Comparison of ENCODE assay signal across 28 cellular contexts in genomic region chr10:78928330-78928729, GRCh38.
"Had no signal": no experiment of that assay in that cellular context is flagged by ENCODE, and none has a peak within 500 bp of the region (broad histone marks: within the 10 kb centered on the region; RNA-seq: fewer than 3 reads in every experiment).

No MANE protein-coding gene starts in this region.

- ATAC-seq: gastroesophageal sphincter; heart left ventricle; left cardiac atrium; left lung; naive thymus-derived CD4-positive, alpha-beta T cell; sciatic nerve; stimulated activated naive CD8-positive, alpha-beta T cell treated with anti-CD3 and anti-CD28 coated beads, Interleukin-15, amount 100 ng/mL, for 72 hours; upper lobe of right lung had no signal

- H3K79me2 ChIP-seq: hepatocyte had no signal

- H2AFZ ChIP-seq: hepatocyte, neural progenitor cell had no signal

- H3K4me2 ChIP-seq: hepatocyte, neural progenitor cell, smooth muscle cell had no signal

- H3K9me3 ChIP-seq: esophagus muscularis mucosa, gastroesophageal sphincter, heart left ventricle, left lung, prostate gland, right atrium auricular region, suprapubic skin, transverse colon, upper lobe of right lung, uterus had no signal

- H3K9ac ChIP-seq: neural progenitor cell had no signal

- H3K27me3 ChIP-seq: esophagus muscularis mucosa, gastroesophageal sphincter, heart left ventricle, hepatocyte, left lung, right atrium auricular region, suprapubic skin, transverse colon, upper lobe of right lung, uterus had no signal

- H3K36me3 ChIP-seq: esophagus muscularis mucosa, gastroesophageal sphincter, heart left ventricle, left lung, neural progenitor cell, prostate gland, right atrium auricular region, suprapubic skin, transverse colon, upper lobe of right lung, uterus had no signal

- H3K4me1 ChIP-seq: foreskin keratinocyte, prostate gland, uterus had no signal

- H3K4me3 ChIP-seq: esophagus muscularis mucosa, gastroesophageal sphincter, heart left ventricle, hepatocyte, left lung, neural progenitor cell, prostate gland, right atrium auricular region, smooth muscle cell, suprapubic skin, transverse colon, upper lobe of right lung, uterus had no signal

- DNase-seq: dermis blood vessel endothelial cell; effector memory CD4-positive, alpha-beta T cell; foreskin keratinocyte; heart left ventricle; left cardiac atrium; left lung; mesendoderm; midbrain; naive thymus-derived CD4-positive, alpha-beta T cell; nucleus accumbens; stimulated activated CD4-positive, alpha-beta T cell treated with anti-CD3 and anti-CD28 coated beads, Interleukin-12 subunit alpha, Interleukin-12 subunit beta, amount 100 ng/mL, for 4 hours; stimulated activated CD4-positive, alpha-beta T cell treated with anti-CD3 and anti-CD28 coated beads, Interleukin-1b, Interleukin-23, amount 100 ng/mL, for 48 hours; stimulated activated CD4-positive, alpha-beta T cell treated with anti-CD3 and anti-CD28 coated beads, Interleukin-4, amount 100 ng/mL, for 1 hour; stimulated activated CD8-positive, alpha-beta memory T cell treated with anti-CD3 and anti-CD28 coated beads, Interleukin-4, amount 100 ng/mL, for 48 hours; stimulated activated naive CD4-positive, alpha-beta T cell; stimulated activated naive CD8-positive, alpha-beta T cell treated with anti-CD3 and anti-CD28 coated beads, Interleukin-15, amount 100 ng/mL, for 72 hours; transverse colon; uterus had no signal

- H3K27ac ChIP-seq: esophagus muscularis mucosa, foreskin keratinocyte, gastroesophageal sphincter, heart left ventricle, hepatocyte, left lung, neural progenitor cell, prostate gland, right atrium auricular region, transverse colon, upper lobe of right lung, uterus had no signal
